In genomic region chr10:59126992-59127391, GRCh38 we compare ENCODE assay signal across 19 cellular contexts. TPM values are rescaled to one million over a fixed set of nuclear protein-coding genes. Genes with fewer than 3 reads are reported as not detected.
"Had no signal": no experiment of that assay in that cellular context is flagged by ENCODE, and none has a peak within 500 bp of the region (broad histone marks: within the 10 kb centered on the region; RNA-seq: fewer than 3 reads in every experiment).

No MANE protein-coding gene starts in this region.

- H3K27me3 ChIP-seq: stomach had no signal

- H3K4me1 Mint-ChIP-seq: activated naive CD8-positive, alpha-beta T cell treated with anti-CD3 and anti-CD28 coated beads, Interleukin-2, amount 10 ng/mL, durations not matched to agents 7 days and 5 days had no signal

- H3K4me3 Mint-ChIP-seq: activated naive CD8-positive, alpha-beta T cell treated with anti-CD3 and anti-CD28 coated beads, Interleukin-2, amount 10 ng/mL, durations not matched to agents 7 days and 5 days; activated T-helper 1 cell treated with anti-CD3 and anti-CD28 coated beads, Interleukin-12 subunit alpha, Interleukin-12 subunit beta, Interleukin-2, Interleukin-4 antibody, amounts not matched to agents 30 ng/mL and 10 ng/mL and 1 ng/mL, durations not matched to agents 14 hours and 24 hours and 36 hours; neural crest cell had no signal

- H3K27ac Mint-ChIP-seq: activated naive CD8-positive, alpha-beta T cell treated with anti-CD3 and anti-CD28 coated beads, Interleukin-2, amount 10 ng/mL, durations not matched to agents 7 days and 5 days; activated T-helper 1 cell treated with anti-CD3 and anti-CD28 coated beads, Interleukin-12 subunit alpha, Interleukin-12 subunit beta, Interleukin-2, Interleukin-4 antibody, amounts not matched to agents 30 ng/mL and 10 ng/mL and 1 ng/mL, durations not matched to agents 14 hours and 24 hours and 36 hours had no signal

- H3K27ac ChIP-seq: stomach, thoracic aorta had no signal

- DNase-seq: activated CD4-positive, alpha-beta T cell treated with anti-CD3 and anti-CD28 coated beads, Interleukin-2, amount 50 U/mL, for 1 hour; activated CD8-positive, alpha-beta memory T cell treated with anti-CD3 and anti-CD28 coated beads for 24 hours; activated naive CD8-positive, alpha-beta T cell treated with anti-CD3 and anti-CD28 coated beads, Interleukin-2, amount 10 ng/mL, durations not matched to agents 7 days and 5 days; dermis blood vessel endothelial cell; hippocampal formation; kidney; left ventricle myocardium superior; mesenchymal stem cell; stimulated activated CD4-positive, alpha-beta T cell treated with anti-CD3 and anti-CD28 coated beads, Interleukin-12 subunit alpha, Interleukin-12 subunit beta, amount 100 ng/mL, for 4 hours; stimulated activated CD4-positive, alpha-beta T cell treated with anti-CD3 and anti-CD28 coated beads, Interleukin-2, amount 100 ng/mL, for 24 hours; stomach; T-helper 9 cell had no signal

- H3K4me3 ChIP-seq: stomach, thoracic aorta had no signal

- H3K9me3 ChIP-seq: stomach, thoracic aorta had no signal

- H3K36me3 Mint-ChIP-seq: activated naive CD8-positive, alpha-beta T cell treated with anti-CD3 and anti-CD28 coated beads, Interleukin-2, amount 10 ng/mL, durations not matched to agents 7 days and 5 days had no signal

- H3K27me3 Mint-ChIP-seq: activated naive CD8-positive, alpha-beta T cell treated with anti-CD3 and anti-CD28 coated beads, Interleukin-2, amount 10 ng/mL, durations not matched to agents 7 days and 5 days had no signal

- H3K4me1 ChIP-seq: stomach had no signal

- H3K36me3 ChIP-seq: stomach, thoracic aorta had no signal

- H3K9me3 Mint-ChIP-seq: activated T-helper 1 cell treated with anti-CD3 and anti-CD28 coated beads, Interleukin-12 subunit alpha, Interleukin-12 subunit beta, Interleukin-2, Interleukin-4 antibody, amounts not matched to agents 30 ng/mL and 10 ng/mL and 1 ng/mL, durations not matched to agents 14 hours and 24 hours and 36 hours; neural crest cell had no signal

RNA-seq across cellular contexts. Expression of gene PHYHIPL, which starts 49.5 kb away (rescaled TPM):
- total RNA-seq: activated naive CD8-positive, alpha-beta T cell treated with anti-CD3 and anti-CD28 coated beads, Interleukin-2, amount 10 ng/mL, durations not matched to agents 7 days and 5 days; activated T-helper 1 cell treated with anti-CD3 and anti-CD28 coated beads, Interleukin-12 subunit alpha, Interleukin-12 subunit beta, Interleukin-2, Interleukin-4 antibody, amounts not matched to agents 30 ng/mL and 10 ng/mL and 1 ng/mL, durations not matched to agents 14 hours and 24 hours and 36 hours; esophagus mucosa; glomerular endothelial cell; left ventricle myocardium superior; osteocyte; pulmonary artery endothelial cell had no signal
